Comparison of ENCODE assay signal across 14 cellular contexts in the genomic region with DNA sequence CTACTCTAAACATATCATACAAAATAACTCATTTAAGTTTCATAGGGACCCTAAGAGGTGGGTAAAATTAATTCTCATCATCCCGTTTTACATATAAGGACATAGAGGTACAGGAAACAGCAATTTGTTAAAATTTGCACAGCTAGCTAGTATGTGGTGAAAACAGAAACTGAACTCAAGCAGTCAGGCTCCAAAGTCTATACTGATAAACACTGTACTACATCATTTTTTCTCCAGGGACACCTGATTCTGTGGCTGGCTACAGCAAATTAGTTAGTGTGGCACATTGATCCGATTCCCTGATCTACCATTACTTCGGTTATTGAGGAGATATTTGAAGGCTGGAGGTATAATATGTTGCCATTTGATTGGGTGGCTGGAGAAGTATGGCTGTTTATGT. TPM values are rescaled to one million over a fixed set of nuclear protein-coding genes. Genes with fewer than 3 reads are reported as not detected.
DNase-seq lines count a peak whose midpoint lies in the region; ATAC-seq and TF ChIP-seq lines count a peak whose summit lies in the region.
"Had no signal": no experiment of that assay in that cellular context is flagged by ENCODE, and none has a peak within 500 bp of the region (broad histone marks: within the 10 kb centered on the region; RNA-seq: fewer than 3 reads in every experiment).

No MANE protein-coding gene starts in this region.

- CTCF ChIA-PET in activated naive CD4-positive, alpha-beta T cell treated with anti-CD3 and anti-CD28 coated beads, Interleukin-2, amount 10 ng/mL, durations not matched to agents 7 days and 5 days (lab: Charles Lee): interaction anchor here (0.6 to 2.0 kb wide), 8 partner anchors 9 to 165 kb away, joined by 3 to 10 read pairs (median 4); no protein-coding TSS in a partner anchor

- H3K27ac Mint-ChIP-seq in activated naive CD4-positive, alpha-beta T cell treated with anti-CD3 and anti-CD28 coated beads, Interleukin-2, amount 10 ng/mL, durations not matched to agents 7 days and 5 days: peak overlapping the region; percentile 100
- H3K27ac Mint-ChIP-seq in activated naive CD4-positive, alpha-beta T cell treated with anti-CD3 and anti-CD28 coated beads, Interleukin-2, amount 50 U/mL, for 72 hours: peak overlapping the region in 1 of 2 donors; percentile 75

- intact Hi-C loops in spleen (cut with DNase I; ENCODE audit: low total_unique reads): no loop called here

- 50 to 71% (median 65%) methylated on average over 3 of the region's 3 CpGs for WGBS in spleen, 5 donors

- no peaks in the 10 kb centered on the region for H3K36me3 ChIP-seq in spleen
- H3K36me3 ChIP-seq: heart left ventricle, MG63, SJCRH30 had no signal

- ATAC-seq in activated naive CD4-positive, alpha-beta T cell treated with anti-CD3 and anti-CD28 coated beads, Interleukin-2, amount 50 U/mL, for 72 hours: no peak
- ATAC-seq in HG02798 (IDR thresholded peaks at IDR 0.05; ENCODE audit: poor library complexity, unreplicated experiment): peak; percentile 81
- ATAC-seq: heart left ventricle had no signal

- H3K4me1 ChIP-seq in spleen: peaks cover 0 to 35% (median 16%) of the 10 kb centered on the region in 6 donors
- H3K4me1 ChIP-seq: heart left ventricle, SJCRH30 had no signal

- peaks cover 59% of the 10 kb centered on the region for H3K4me1 Mint-ChIP-seq in activated naive CD4-positive, alpha-beta T cell treated with anti-CD3 and anti-CD28 coated beads, Interleukin-2, amount 10 ng/mL, durations not matched to agents 7 days and 5 days

- H3K9me3 ChIP-seq in spleen: peaks cover 0 to 7% (median 0%) of the 10 kb centered on the region in 8 donors
- H3K9me3 ChIP-seq: MG63, SJCRH30 had no signal

- H3K4me3 ChIP-seq in spleen: no peak overlapping the region
- H3K4me3 ChIP-seq: heart left ventricle, MG63, SJCRH30 had no signal

- TF ChIP-seq POLR2A in spleen (IDR thresholded peaks at IDR 0.05): no peak

- no peaks in the 10 kb centered on the region for H3K27me3 ChIP-seq in spleen (replicated peaks in 1 of 7)
- H3K27me3 ChIP-seq: MG63, SJCRH30 had no signal

- peaks cover 12% of the 10 kb centered on the region for H3K36me3 Mint-ChIP-seq in activated naive CD4-positive, alpha-beta T cell treated with anti-CD3 and anti-CD28 coated beads, Interleukin-2, amount 10 ng/mL, durations not matched to agents 7 days and 5 days
- H3K36me3 Mint-ChIP-seq in activated naive CD4-positive, alpha-beta T cell treated with anti-CD3 and anti-CD28 coated beads, Interleukin-2, amount 50 U/mL, for 72 hours: peaks cover 0 to 6% of the 10 kb centered on the region in 2 donors

- peak overlapping the region in 7 of 8 donors; percentile 29 to 79 (median 59) for H3K27ac ChIP-seq in spleen
- H3K27ac ChIP-seq: SJCRH30 had no signal

- TF ChIP-seq CTCF in spleen (IDR thresholded peaks at IDR 0.05 in 8 of 11, conservative IDR thresholded peaks at IDR 0.05 in 3 of 11): no peak

- peaks cover 4% of the 10 kb centered on the region for H3K27me3 Mint-ChIP-seq in activated naive CD4-positive, alpha-beta T cell treated with anti-CD3 and anti-CD28 coated beads, Interleukin-2, amount 10 ng/mL, durations not matched to agents 7 days and 5 days

- peaks cover 13% of the 10 kb centered on the region for H3K9me3 Mint-ChIP-seq in activated naive CD4-positive, alpha-beta T cell treated with anti-CD3 and anti-CD28 coated beads, Interleukin-2, amount 10 ng/mL, durations not matched to agents 7 days and 5 days
- peaks cover 0 to 11% of the 10 kb centered on the region in 2 donors for H3K9me3 Mint-ChIP-seq in activated naive CD4-positive, alpha-beta T cell treated with anti-CD3 and anti-CD28 coated beads, Interleukin-2, amount 50 U/mL, for 72 hours

- peak overlapping the region; percentile 27 for H3K4me3 Mint-ChIP-seq in activated naive CD4-positive, alpha-beta T cell treated with anti-CD3 and anti-CD28 coated beads, Interleukin-2, amount 10 ng/mL, durations not matched to agents 7 days and 5 days

- DNase-seq in activated naive CD4-positive, alpha-beta T cell treated with anti-CD3 and anti-CD28 coated beads, Interleukin-2, amount 10 ng/mL, durations not matched to agents 7 days and 5 days: peak; percentile 24
- DNase-seq in activated naive CD4-positive, alpha-beta T cell treated with anti-CD3 and anti-CD28 coated beads, Interleukin-2, amount 50 U/mL, for 72 hours (ENCODE audit: low spot score in 2 of 2): no peak
- DNase-seq in RPMI8226: peak; percentile 34
- no peak for DNase-seq in spleen
- DNase-seq in dedifferentiated amniotic fluid mesenchymal stem cell (ENCODE audit: extremely low spot score): no peak
- no peak for DNase-seq in stimulated activated naive CD4-positive, alpha-beta T cell treated with Interleukin-2 at 50 U/mL for 16 hours (lab: John Stamatoyannopoulos, UW)
- DNase-seq in stimulated activated CD4-positive, alpha-beta T cell treated with anti-CD3 and anti-CD28 coated beads, Interleukin-4, amount 100 ng/mL, for 4 hours: no peak
- DNase-seq: effector memory CD4-positive, alpha-beta T cell; heart left ventricle; MG63; SJCRH30; stimulated activated CD4-positive, alpha-beta T cell treated with anti-CD3 and anti-CD28 coated beads, Interleukin-4, amount 100 ng/mL, for 1 hour; substantia nigra had no signal

RNA-seq across cellular contexts. Expression of gene E2F3, which starts 36.2 kb away (rescaled TPM):
- 10 to 100 TPM; 13.6 to 17.3 TPM for total RNA-seq in activated naive CD4-positive, alpha-beta T cell treated with anti-CD3 and anti-CD28 coated beads, Interleukin-2, amount 50 U/mL, for 72 hours
- total RNA-seq in spleen: 10 to 100 TPM; 13.2 to 22.9 (median 16.4) TPM
- polyA plus RNA-seq in spleen: 1 to 10 TPM; 5.8 to 7.8 (median 6.2) TPM

Comparison
In these comparisons a context has a peak if more than half of its experiments do, and no peak if none do; other contexts are left out.
1. DNase-seq: peak in activated naive CD4-positive, alpha-beta T cell treated with anti-CD3 and anti-CD28 coated beads, Interleukin-2, amount 10 ng/mL, durations not matched to agents 7 days and 5 days (single experiment) and RPMI8226 (single experiment); none in activated naive CD4-positive, alpha-beta T cell treated with anti-CD3 and anti-CD28 coated beads, Interleukin-2, amount 50 U/mL, for 72 hours (0 of 2), spleen (single experiment), dedifferentiated amniotic fluid mesenchymal stem cell (single experiment), stimulated activated naive CD4-positive, alpha-beta T cell treated with Interleukin-2 at 50 U/mL for 16 hours (single experiment) and stimulated activated CD4-positive, alpha-beta T cell treated with anti-CD3 and anti-CD28 coated beads, Interleukin-4, amount 100 ng/mL, for 4 hours (0 of 2).